Comparison of ENCODE assay signal across 21 cellular contexts in the genomic region with DNA sequence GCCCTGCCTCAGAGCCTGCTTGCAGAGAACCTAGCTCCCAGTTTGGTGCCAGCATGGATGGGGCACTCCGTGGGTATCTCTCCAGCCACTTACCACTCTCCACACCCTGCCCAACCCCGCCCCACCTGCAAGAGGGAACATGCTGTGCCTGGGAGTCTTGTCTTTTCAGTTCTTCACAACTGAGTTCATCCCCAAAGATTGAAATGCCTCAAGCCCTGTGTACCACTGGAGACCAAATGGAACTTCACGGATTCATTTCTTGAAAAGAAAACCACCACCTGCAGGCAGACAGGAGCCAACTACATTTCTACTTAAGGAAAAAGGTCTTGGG. TPM values are rescaled to one million over a fixed set of nuclear protein-coding genes. Genes with fewer than 3 reads are reported as not detected.
DNase-seq lines count a peak whose midpoint lies in the region; ATAC-seq, FAIRE-seq and TF ChIP-seq lines count a peak whose summit lies in the region.
"Had no signal": no experiment of that assay in that cellular context is flagged by ENCODE, and none has a peak within 500 bp of the region (broad histone marks: within the 10 kb centered on the region; RNA-seq: fewer than 3 reads in every experiment).

No MANE protein-coding gene starts in this region.

- in situ Hi-C loops in Panc1 (cut with HindIII; ENCODE audit: low pct_unique_long_range_greater_than_20kb, low sequenced_read_pairs): no loop called here

- FAIRE-seq in bronchial epithelial cell (lab: Jason Lieb, UNC): no peak
- FAIRE-seq: D721Med, endothelial cell of umbilical vein had no signal

- H3K4me3 ChIP-seq in Panc1 (ENCODE audit: low read depth in 2 of 2, low read length in 2 of 2) (no peak overlapping the region), bronchial epithelial cell (ENCODE audit: low read depth, low read length) (no peak overlapping the region)
- H3K4me3 ChIP-seq: adrenal gland, BLaER1, left lung, PC-9 had no signal

- no peak for ATAC-seq in activated T-cell treated with anti-CD3 and anti-CD28 coated beads, Interleukin-2, amount 50 U/mL, for 72 hours (replicated peaks in 1 of 2)
- no peak for ATAC-seq in activated T-cell treated with anti-CD3 and anti-CD28 coated beads, Interleukin-2, amount 50 U/mL, for 4 hours
- ATAC-seq in Panc1: no peak
- ATAC-seq in naive thymus-derived CD8-positive, alpha-beta T cell: no peak
- no peak for ATAC-seq in HG03095 (IDR thresholded peaks at IDR 0.05; ENCODE audit: unreplicated experiment)
- no peak for ATAC-seq in HG02852 (IDR thresholded peaks at IDR 0.05; ENCODE audit: unreplicated experiment)
- ATAC-seq: left lung, sciatic nerve had no signal

- H3K9me3 ChIP-seq in Panc1 (ENCODE audit: control insufficient read depth, insufficient read depth, low read depth, low read length): no peaks in the 10 kb centered on the region
- H3K9me3 ChIP-seq: adrenal gland, BLaER1, left lung had no signal

- TF ChIP-seq CTCF in Panc1 (IDR thresholded peaks at IDR 0.05): no peak
- no peak for TF ChIP-seq CTCF in bronchial epithelial cell (IDR thresholded peaks at IDR 0.05; ENCODE audit: insufficient read depth, low read length, severe bottlenecking)

- intact Hi-C loops in Panc1 (cut with micrococcal nuclease; ENCODE audit: unreplicated experiment): no loop called here

- DNase-seq in activated T-cell treated with anti-CD3 and anti-CD28 coated beads, Interleukin-2, amount 50 U/mL, for 72 hours: no peak
- DNase-seq in activated T-cell treated with anti-CD3 and anti-CD28 coated beads, Interleukin-2, amount 50 U/mL, for 4 hours: no peak
- DNase-seq in Panc1 (ENCODE audit: low read depth, low spot score) (no peak), bronchial epithelial cell (ENCODE audit: low read depth) (peak; percentile 60), amygdala (lab: John Stamatoyannopoulos, UW) (no peak)
- no peak for DNase-seq in naive thymus-derived CD8-positive, alpha-beta T cell
- DNase-seq: adrenal gland, left lung, NCI-H1092, NCI-H1930, NCI-H226, substantia nigra had no signal

- peaks cover 51% of the 10 kb centered on the region for H3K4me1 ChIP-seq in Panc1 (ENCODE audit: control insufficient read depth, insufficient read depth, low read length)

- BruUV-seq in Panc1 (replicated peaks; lab: Mats Ljungman, UMichigan): no TSS peak

- no peaks in the 10 kb centered on the region for H3K27me3 ChIP-seq in Panc1 (ENCODE audit: control insufficient read depth, insufficient read depth, low read length)
- H3K27me3 ChIP-seq in bronchial epithelial cell (ENCODE audit: control insufficient read depth, insufficient read depth, low read length): no peaks in the 10 kb centered on the region
- H3K27me3 ChIP-seq: adrenal gland, BLaER1, left lung had no signal

- peaks cover 75% of the 10 kb centered on the region for H3K4me1 Mint-ChIP-seq in activated T-cell treated with anti-CD3 and anti-CD28 coated beads, Interleukin-2, amount 50 U/mL, for 72 hours (ENCODE audit: low read depth)
- H3K4me1 Mint-ChIP-seq in activated T-cell treated with anti-CD3 and anti-CD28 coated beads, Interleukin-2, amount 50 U/mL, for 4 hours (ENCODE audit: low read depth): peaks cover 81% of the 10 kb centered on the region
- H3K4me1 Mint-ChIP-seq in naive thymus-derived CD8-positive, alpha-beta T cell: peaks cover 47 to 90% (median 87%) of the 10 kb centered on the region in 4 donors

- CTCF ChIA-PET in Panc1 (lab: Charles Lee): no interaction called here

- H3K27ac Mint-ChIP-seq in activated T-cell treated with anti-CD3 and anti-CD28 coated beads, Interleukin-2, amount 50 U/mL, for 72 hours: peak overlapping the region; percentile 92
- H3K27ac Mint-ChIP-seq in naive thymus-derived CD8-positive, alpha-beta T cell: peak overlapping the region in 7 of 10 donors; percentile 16 to 93 (median 47)

- H3K27ac ChIP-seq in Panc1 (ENCODE audit: low read length): peak overlapping the region; percentile 84; the same call in 1 of the 2 replicates
- H3K27ac ChIP-seq: adrenal gland, BLaER1, PC-9 had no signal

- peaks cover 0 to 2% of the 10 kb centered on the region in 2 donors for H3K9me3 Mint-ChIP-seq in activated T-cell treated with anti-CD3 and anti-CD28 coated beads, Interleukin-2, amount 50 U/mL, for 72 hours
- H3K9me3 Mint-ChIP-seq in activated T-cell treated with anti-CD3 and anti-CD28 coated beads, Interleukin-2, amount 50 U/mL, for 4 hours: no peaks in the 10 kb centered on the region
- no peaks in the 10 kb centered on the region for H3K9me3 Mint-ChIP-seq in naive thymus-derived CD8-positive, alpha-beta T cell
- H3K9me3 Mint-ChIP-seq: neural crest cell had no signal

- H3K36me3 Mint-ChIP-seq in activated T-cell treated with anti-CD3 and anti-CD28 coated beads, Interleukin-2, amount 50 U/mL, for 72 hours (ENCODE audit: insufficient read depth in 2 of 2): peaks cover 0 to 17% of the 10 kb centered on the region in 2 donors
- peaks cover 7% of the 10 kb centered on the region for H3K36me3 Mint-ChIP-seq in activated T-cell treated with anti-CD3 and anti-CD28 coated beads, Interleukin-2, amount 50 U/mL, for 4 hours (ENCODE audit: insufficient read depth)
- H3K36me3 Mint-ChIP-seq in naive thymus-derived CD8-positive, alpha-beta T cell: peaks cover 0 to 8% (median 7%) of the 10 kb centered on the region in 3 donors

- H3K36me3 ChIP-seq in Panc1 (ENCODE audit: control insufficient read depth, insufficient read depth, low read length): no peaks in the 10 kb centered on the region
- no peaks in the 10 kb centered on the region for H3K36me3 ChIP-seq in bronchial epithelial cell (ENCODE audit: control insufficient read depth, insufficient read depth, low read length)
- H3K36me3 ChIP-seq: adrenal gland, left lung had no signal

- H3K27me3 Mint-ChIP-seq in activated T-cell treated with anti-CD3 and anti-CD28 coated beads, Interleukin-2, amount 50 U/mL, for 72 hours (ENCODE audit: low read depth): no peaks in the 10 kb centered on the region
- H3K27me3 Mint-ChIP-seq in activated T-cell treated with anti-CD3 and anti-CD28 coated beads, Interleukin-2, amount 50 U/mL, for 4 hours (ENCODE audit: low read depth): no peaks in the 10 kb centered on the region
- H3K27me3 Mint-ChIP-seq in naive thymus-derived CD8-positive, alpha-beta T cell: no peaks in the 10 kb centered on the region

- peak overlapping the region; percentile 51 to 65 for H3K4me3 Mint-ChIP-seq in activated T-cell treated with anti-CD3 and anti-CD28 coated beads, Interleukin-2, amount 50 U/mL, for 72 hours
- H3K4me3 Mint-ChIP-seq in activated T-cell treated with anti-CD3 and anti-CD28 coated beads, Interleukin-2, amount 50 U/mL, for 4 hours: no peak overlapping the region
- H3K4me3 Mint-ChIP-seq in naive thymus-derived CD8-positive, alpha-beta T cell: peak overlapping the region in 4 of 10 donors; percentile 13 to 30 (median 24)
- H3K4me3 Mint-ChIP-seq: neural crest cell had no signal

- POLR2A ChIA-PET in Panc1 (lab: Charles Lee): no interaction called here
- POLR2A ChIA-PET in naive thymus-derived CD8-positive, alpha-beta T cell (lab: Charles Lee): interaction anchor here (3.3 to 6.8 kb wide), 2 partner anchors 11 to 50 kb away, joined by 18 to 81 read pairs; partner anchors contain the start of gene TRERF1

RNA-seq across cellular contexts. Expression of gene TRERF1, which starts 50.2 kb away (rescaled TPM):
- 10 to 100 TPM; 37.2 to 43.0 TPM for total RNA-seq in activated T-cell treated with anti-CD3 and anti-CD28 coated beads, Interleukin-2, amount 50 U/mL, for 72 hours
- total RNA-seq in activated T-cell treated with anti-CD3 and anti-CD28 coated beads, Interleukin-2, amount 50 U/mL, for 4 hours: 1 to 10 TPM; 8.9 to 9.4 (median 9.0) TPM
- total RNA-seq in Panc1 (2021; ENCODE audit: unreplicated experiment) (30.6 TPM), bronchial epithelial cell (1.4 and 1.8 TPM in 2 replicates)
- 25.6 TPM for polyA plus RNA-seq in Panc1 (2012; ENCODE audit: insufficient read length)
- 10 to 100 TPM; 17.5 to 18.2 TPM for total RNA-seq in naive thymus-derived CD8-positive, alpha-beta T cell
- polyA plus RNA-seq in naive thymus-derived CD8-positive, alpha-beta T cell: 1 to 10 TPM; 3.8 to 7.1 (median 5.4) TPM
- total RNA-seq: dermis microvascular lymphatic vessel endothelial cell had no signal
